Comparison of ENCODE assay signal across 15 cellular contexts in genomic region chr21:32878654-32879053, GRCh38.
"Had no signal": no experiment of that assay in that cellular context is flagged by ENCODE, and none has a peak within 500 bp of the region (broad histone marks: within the 10 kb centered on the region; RNA-seq: fewer than 3 reads in every experiment).

No MANE protein-coding gene starts in this region.

- H3K36me3 Mint-ChIP-seq: activated CD4-positive, alpha-beta memory T cell treated with anti-CD3 and anti-CD28 coated beads for 36 hours; activated naive CD8-positive, alpha-beta T cell treated with anti-CD3 and anti-CD28 coated beads, Interleukin-2, amount 10 ng/mL, durations not matched to agents 7 days and 5 days; memory B cell; natural killer cell treated with Interleukin-12 subunit alpha and Interleukin-12 subunit beta and Interleukin-15 and Interleukin-18, amount 100 ng/mL, for 72 hours had no signal

- H3K27ac Mint-ChIP-seq: activated CD4-positive, alpha-beta memory T cell treated with anti-CD3 and anti-CD28 coated beads for 36 hours; activated naive CD8-positive, alpha-beta T cell treated with anti-CD3 and anti-CD28 coated beads, Interleukin-2, amount 10 ng/mL, durations not matched to agents 7 days and 5 days; memory B cell; natural killer cell treated with Interleukin-12 subunit alpha and Interleukin-12 subunit beta and Interleukin-15 and Interleukin-18, amount 100 ng/mL, for 72 hours; progenitor cell of endocrine pancreas had no signal

- H3K4me3 ChIP-seq: breast epithelium, esophagus muscularis mucosa, right lobe of liver had no signal

- DNase-seq: activated CD4-positive, alpha-beta memory T cell treated with anti-CD3 and anti-CD28 coated beads for 36 hours; activated CD4-positive, alpha-beta T cell treated with anti-CD3 and anti-CD28 coated beads for 1 hour; activated gamma-delta T cell; activated naive CD8-positive, alpha-beta T cell treated with anti-CD3 and anti-CD28 coated beads, Interleukin-2, amount 10 ng/mL, durations not matched to agents 7 days and 5 days; activated T-cell treated with anti-CD3 and anti-CD28 coated beads, Interleukin-2, amount 50 U/mL, for 48 hours; left colon; nucleus accumbens; right lobe of liver; stimulated activated naive CD4-positive, alpha-beta T cell treated with Interleukin-2 at 50 U/mL for 16 hours; T-helper 9 cell had no signal

- H3K4me1 ChIP-seq: breast epithelium, esophagus muscularis mucosa, right lobe of liver had no signal

- H3K36me3 ChIP-seq: breast epithelium, esophagus muscularis mucosa, right lobe of liver had no signal

- H3K27me3 ChIP-seq: breast epithelium, esophagus muscularis mucosa, right lobe of liver had no signal

- ATAC-seq: left colon; natural killer cell treated with Interleukin-12 subunit alpha and Interleukin-12 subunit beta and Interleukin-15 and Interleukin-18, amount 100 ng/mL, for 72 hours had no signal

- H3K9me3 ChIP-seq: breast epithelium, esophagus muscularis mucosa, right lobe of liver had no signal

- H3K4me1 Mint-ChIP-seq: activated naive CD8-positive, alpha-beta T cell treated with anti-CD3 and anti-CD28 coated beads, Interleukin-2, amount 10 ng/mL, durations not matched to agents 7 days and 5 days had no signal

- H3K4me3 Mint-ChIP-seq: activated CD4-positive, alpha-beta memory T cell treated with anti-CD3 and anti-CD28 coated beads for 36 hours; activated naive CD8-positive, alpha-beta T cell treated with anti-CD3 and anti-CD28 coated beads, Interleukin-2, amount 10 ng/mL, durations not matched to agents 7 days and 5 days; memory B cell; natural killer cell treated with Interleukin-12 subunit alpha and Interleukin-12 subunit beta and Interleukin-15 and Interleukin-18, amount 100 ng/mL, for 72 hours had no signal

- H3K27ac ChIP-seq: breast epithelium, esophagus muscularis mucosa, right lobe of liver had no signal

- H3K9me3 Mint-ChIP-seq: activated CD4-positive, alpha-beta memory T cell treated with anti-CD3 and anti-CD28 coated beads for 36 hours; activated naive CD8-positive, alpha-beta T cell treated with anti-CD3 and anti-CD28 coated beads, Interleukin-2, amount 10 ng/mL, durations not matched to agents 7 days and 5 days; memory B cell; natural killer cell treated with Interleukin-12 subunit alpha and Interleukin-12 subunit beta and Interleukin-15 and Interleukin-18, amount 100 ng/mL, for 72 hours had no signal
